9 cellular contexts compared by ENCODE assay signal in genomic region chr3:152197451-152197850, GRCh38.
DNase-seq lines count a peak whose midpoint lies in the region; ATAC-seq, FAIRE-seq and TF ChIP-seq lines count a peak whose summit lies in the region.
"Had no signal": no experiment of that assay in that cellular context is flagged by ENCODE, and none has a peak within 500 bp of the region (broad histone marks: within the 10 kb centered on the region; RNA-seq: fewer than 3 reads in every experiment).

No MANE protein-coding gene starts in this region.

- H3K9ac ChIP-seq in Loucy (ENCODE audit: low read depth, low read length, poor library complexity, severe bottlenecking) (peak overlapping the region; percentile 66), astrocyte (ENCODE audit: low read length) (no peak overlapping the region), rectal smooth muscle tissue (ENCODE audit: low read length) (no peak overlapping the region)

- peak overlapping the region; percentile 78 for H3K4me2 ChIP-seq in Loucy (ENCODE audit: low read depth, low read length, poor library complexity, severe bottlenecking)
- no peak overlapping the region for H3K4me2 ChIP-seq in astrocyte (ENCODE audit: low read length)

- 0 out of 2 replicates have a peak, but pooled peaks cover 10% of the 10 kb centered on the region for H3F3A ChIP-seq in Loucy (ENCODE audit: low read depth)

- CTCF ChIA-PET in CD8-positive, alpha-beta T cell (lab: Charles Lee), result interaction anchor here (0.5 to 2.5 kb wide), 5 partner anchors 12 to 1070 kb away, joined by 3 to 10 read pairs (median 3); no protein-coding TSS in a partner anchor

- H3K79me2 ChIP-seq in Loucy (ENCODE audit: insufficient read depth, low read length), result no peaks in the 10 kb centered on the region
- no peaks in the 10 kb centered on the region for H3K79me2 ChIP-seq in astrocyte (ENCODE audit: insufficient read depth, low read length)

- H3K36me3 ChIP-seq in CD8-positive, alpha-beta T cell (ENCODE audit: insufficient read depth, low read length), result no peaks in the 10 kb centered on the region
- H3K36me3 ChIP-seq in Loucy (ENCODE audit: insufficient read depth, low read length), result no peaks in the 10 kb centered on the region
- no peaks in the 10 kb centered on the region for H3K36me3 ChIP-seq in astrocyte (ENCODE audit: insufficient read depth, low read length)
- H3K36me3 ChIP-seq in rectal smooth muscle tissue (ENCODE audit: control insufficient read depth, insufficient read depth, low read length), result no peaks in the 10 kb centered on the region

- no peaks in the 10 kb centered on the region for H3K9me2 ChIP-seq in Loucy (replicated peaks; ENCODE audit: low read depth, low read length)

- H3K27ac ChIP-seq in CD8-positive, alpha-beta T cell (ENCODE audit: low read depth, low read length), result peak overlapping the region; percentile 52
- H3K27ac ChIP-seq in astrocyte (ENCODE audit: low read depth, low read length) (no peak overlapping the region), rectal smooth muscle tissue (ENCODE audit: low read depth, low read length) (peak overlapping the region; percentile 89)

- H3K27ac Mint-ChIP-seq in CD8-positive, alpha-beta T cell, result peak overlapping the region; percentile 93
- H3K27ac Mint-ChIP-seq in astrocyte (ENCODE audit: unreplicated experiment), result no peak overlapping the region

- H3K4me3 Mint-ChIP-seq in CD8-positive, alpha-beta T cell, result peak overlapping the region; percentile 79
- no peak overlapping the region for H3K4me3 Mint-ChIP-seq in astrocyte (ENCODE audit: unreplicated experiment)

- H3K36me3 Mint-ChIP-seq in CD8-positive, alpha-beta T cell, result peaks cover 4% of the 10 kb centered on the region
- H3K36me3 Mint-ChIP-seq in astrocyte (ENCODE audit: low read depth, unreplicated experiment), result no peaks in the 10 kb centered on the region

- peak overlapping the region; percentile 73 for H2AFZ ChIP-seq in Loucy (ENCODE audit: low read length)
- H2AFZ ChIP-seq in astrocyte (ENCODE audit: low read depth, low read length), result no peak overlapping the region

- peak; percentile 34 for FAIRE-seq in astrocyte (lab: Jason Lieb, UNC)

- H3K4me3 ChIP-seq in CD8-positive, alpha-beta T cell (ENCODE audit: low read depth, low read length), result peak overlapping the region; percentile 41
- H3K4me3 ChIP-seq in Loucy (ENCODE audit: low read length, poor library complexity, severe bottlenecking) (peak overlapping the region; percentile 56), astrocyte (ENCODE audit: insufficient read depth, low read depth, low read length) (no peak overlapping the region), rectal smooth muscle tissue (ENCODE audit: low read length) (peak overlapping the region; percentile 32)

- peaks cover 75% of the 10 kb centered on the region for H3K4me1 Mint-ChIP-seq in CD8-positive, alpha-beta T cell (ENCODE audit: low read depth)
- peaks cover 3% of the 10 kb centered on the region for H3K4me1 Mint-ChIP-seq in astrocyte (ENCODE audit: low read depth, unreplicated experiment)

- H3K27me3 Mint-ChIP-seq in CD8-positive, alpha-beta T cell (ENCODE audit: low read depth), result no peaks in the 10 kb centered on the region
- no peaks in the 10 kb centered on the region for H3K27me3 Mint-ChIP-seq in astrocyte (ENCODE audit: low read depth, unreplicated experiment)

- POLR2A ChIA-PET in CD8-positive, alpha-beta T cell (lab: Charles Lee), result interaction anchor here (0.7 to 6.5 kb wide), 5 partner anchors 45 to 94 kb away, joined by 3 to 63 read pairs (median 7); partner anchors contain the start of gene MBNL1

- intact Hi-C loops in CD8-positive, alpha-beta T cell (cut with DNase I, micrococcal nuclease), result no loop called here

- H3K4me1 ChIP-seq in CD8-positive, alpha-beta T cell (ENCODE audit: insufficient read depth, low read length), result peaks cover 68% of the 10 kb centered on the region
- H3K4me1 ChIP-seq in Loucy (ENCODE audit: insufficient read depth, low read length, poor library complexity, severe bottlenecking) (peaks cover 74% of the 10 kb centered on the region), astrocyte (ENCODE audit: insufficient read depth, low read length) (no peaks in the 10 kb centered on the region), rectal smooth muscle tissue (ENCODE audit: control insufficient read depth, insufficient read depth, low read length) (peaks cover 39% of the 10 kb centered on the region)

- H3K9me3 ChIP-seq in CD8-positive, alpha-beta T cell (ENCODE audit: low read length), result no peaks in the 10 kb centered on the region
- no peaks in the 10 kb centered on the region for H3K9me3 ChIP-seq in Loucy (ENCODE audit: insufficient read depth, low read depth, low read length)
- no peaks in the 10 kb centered on the region for H3K9me3 ChIP-seq in astrocyte (ENCODE audit: insufficient read depth, low read depth, low read length)

- no peaks in the 10 kb centered on the region for H3K27me3 ChIP-seq in CD8-positive, alpha-beta T cell (ENCODE audit: insufficient read depth, low read length)
- H3K27me3 ChIP-seq in Loucy (ENCODE audit: insufficient read depth, low read length, poor library complexity, severe bottlenecking) (no peaks in the 10 kb centered on the region), astrocyte (ENCODE audit: insufficient read depth, low read length) (no peaks in the 10 kb centered on the region), rectal smooth muscle tissue (ENCODE audit: control insufficient read depth, insufficient read depth, low read length) (no peaks in the 10 kb centered on the region)

- peak; percentile 7 for ATAC-seq in CD8-positive, alpha-beta T cell
- ATAC-seq in HG03175 (IDR thresholded peaks at IDR 0.05; ENCODE audit: unreplicated experiment) (no peak), GM21737 (IDR thresholded peaks at IDR 0.05; ENCODE audit: unreplicated experiment) (no peak), GM21447 (IDR thresholded peaks at IDR 0.05; ENCODE audit: unreplicated experiment) (no peak), GM18519 (IDR thresholded peaks at IDR 0.05; ENCODE audit: low FRiP score, unreplicated experiment) (no peak)

- no peaks in the 10 kb centered on the region for H3K9me3 Mint-ChIP-seq in CD8-positive, alpha-beta T cell
- H3K9me3 Mint-ChIP-seq in astrocyte (ENCODE audit: unreplicated experiment), result no peaks in the 10 kb centered on the region

- DNase-seq in CD8-positive, alpha-beta T cell, result no peak
- peak; percentile 27 for DNase-seq in astrocyte (ENCODE audit: low read depth)
- DNase-seq: NCI-H1694 treated with DMSO at 0.1 percent for 48 hours had no signal

- TF ChIP-seq CTCF in CD8-positive, alpha-beta T cell (IDR thresholded peaks at IDR 0.05), result no peak
- TF ChIP-seq CTCF in Loucy (conservative IDR thresholded peaks at IDR 0.05; ENCODE audit: low read length) (no peak), astrocyte (IDR thresholded peaks at IDR 0.05; ENCODE audit: insufficient read depth, low read depth, low read length) (no peak)

- H4K20me1 ChIP-seq in Loucy (ENCODE audit: insufficient read depth, low read length, poor library complexity, severe bottlenecking), result no peaks in the 10 kb centered on the region
- no peaks in the 10 kb centered on the region for H4K20me1 ChIP-seq in astrocyte (ENCODE audit: insufficient read depth, low read length)
